Comparison of ENCODE assay signal across 1 cellular context in the genomic region with DNA sequence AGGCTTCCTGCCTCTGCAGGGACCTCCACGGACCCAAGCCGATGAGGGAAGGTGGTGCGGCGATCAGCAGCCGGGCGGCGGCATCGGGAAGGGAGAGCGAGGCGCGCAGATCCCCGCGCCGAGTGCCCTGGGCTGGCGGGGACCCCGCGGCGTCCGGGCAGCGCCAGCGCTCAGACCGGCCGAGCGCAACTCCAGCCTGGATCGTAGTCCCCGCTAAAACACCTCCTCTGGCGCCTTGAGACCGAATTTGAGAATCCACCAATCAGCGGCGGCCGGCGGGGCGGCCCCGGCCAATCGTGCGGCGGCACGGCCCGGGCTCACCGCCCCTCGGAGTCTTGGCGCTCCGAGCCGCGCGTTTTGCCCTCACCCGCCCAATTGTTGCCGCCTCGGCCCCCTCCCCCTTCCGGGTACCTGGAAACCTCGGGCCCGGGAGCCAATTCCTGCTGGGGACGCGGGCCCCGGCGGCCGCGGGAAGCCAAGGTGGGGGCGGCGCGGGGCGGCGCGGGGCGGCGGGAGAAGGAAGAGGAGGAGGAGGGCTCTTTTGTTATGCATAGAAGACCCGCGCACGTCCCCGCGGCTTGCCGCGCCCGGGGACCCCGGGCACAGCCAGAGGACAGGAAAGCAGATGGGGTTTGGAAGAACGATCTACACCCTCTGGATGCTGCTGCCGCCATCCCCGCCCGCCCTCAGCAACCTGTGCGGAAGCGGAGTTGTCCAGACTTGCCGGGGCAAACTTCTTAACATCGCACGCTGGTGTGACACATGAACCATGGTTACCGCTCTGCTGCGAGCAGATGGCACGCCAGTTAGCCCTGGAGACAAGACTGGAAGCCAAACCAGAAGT.
TF ChIP-seq lines count a peak whose summit lies in the region.

A gene with protein sequence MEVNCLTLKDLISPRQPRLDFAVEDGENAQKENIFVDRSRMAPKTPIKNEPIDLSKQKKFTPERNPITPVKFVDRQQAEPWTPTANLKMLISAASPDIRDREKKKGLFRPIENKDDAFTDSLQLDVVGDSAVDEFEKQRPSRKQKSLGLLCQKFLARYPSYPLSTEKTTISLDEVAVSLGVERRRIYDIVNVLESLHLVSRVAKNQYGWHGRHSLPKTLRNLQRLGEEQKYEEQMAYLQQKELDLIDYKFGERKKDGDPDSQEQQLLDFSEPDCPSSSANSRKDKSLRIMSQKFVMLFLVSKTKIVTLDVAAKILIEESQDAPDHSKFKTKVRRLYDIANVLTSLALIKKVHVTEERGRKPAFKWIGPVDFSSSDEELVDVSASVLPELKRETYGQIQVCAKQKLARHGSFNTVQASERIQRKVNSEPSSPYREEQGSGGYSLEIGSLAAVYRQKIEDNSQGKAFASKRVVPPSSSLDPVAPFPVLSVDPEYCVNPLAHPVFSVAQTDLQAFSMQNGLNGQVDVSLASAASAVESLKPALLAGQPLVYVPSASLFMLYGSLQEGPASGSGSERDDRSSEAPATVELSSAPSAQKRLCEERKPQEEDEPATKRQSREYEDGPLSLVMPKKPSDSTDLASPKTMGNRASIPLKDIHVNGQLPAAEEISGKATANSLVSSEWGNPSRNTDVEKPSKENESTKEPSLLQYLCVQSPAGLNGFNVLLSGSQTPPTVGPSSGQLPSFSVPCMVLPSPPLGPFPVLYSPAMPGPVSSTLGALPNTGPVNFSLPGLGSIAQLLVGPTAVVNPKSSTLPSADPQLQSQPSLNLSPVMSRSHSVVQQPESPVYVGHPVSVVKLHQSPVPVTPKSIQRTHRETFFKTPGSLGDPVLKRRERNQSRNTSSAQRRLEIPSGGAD (minus strand): TSS at position 209 of the 844 bp plus-strand sequence. CDS start 934 bp downstream, outside the sequence.

TF ChIP-seq in HepG2, 621 proteins besides CTCF, POLR2A, EP300 and RAD21 (continued from another document and continues in another):
- TF ChIP-seq, protein P1, sequence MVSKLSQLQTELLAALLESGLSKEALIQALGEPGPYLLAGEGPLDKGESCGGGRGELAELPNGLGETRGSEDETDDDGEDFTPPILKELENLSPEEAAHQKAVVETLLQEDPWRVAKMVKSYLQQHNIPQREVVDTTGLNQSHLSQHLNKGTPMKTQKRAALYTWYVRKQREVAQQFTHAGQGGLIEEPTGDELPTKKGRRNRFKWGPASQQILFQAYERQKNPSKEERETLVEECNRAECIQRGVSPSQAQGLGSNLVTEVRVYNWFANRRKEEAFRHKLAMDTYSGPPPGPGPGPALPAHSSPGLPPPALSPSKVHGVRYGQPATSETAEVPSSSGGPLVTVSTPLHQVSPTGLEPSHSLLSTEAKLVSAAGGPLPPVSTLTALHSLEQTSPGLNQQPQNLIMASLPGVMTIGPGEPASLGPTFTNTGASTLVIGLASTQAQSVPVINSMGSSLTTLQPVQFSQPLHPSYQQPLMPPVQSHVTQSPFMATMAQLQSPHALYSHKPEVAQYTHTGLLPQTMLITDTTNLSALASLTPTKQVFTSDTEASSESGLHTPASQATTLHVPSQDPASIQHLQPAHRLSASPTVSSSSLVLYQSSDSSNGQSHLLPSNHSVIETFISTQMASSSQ (IDR thresholded peaks at IDR 0.05; ENCODE audit: low read depth), result no peak
- TF ChIP-seq, protein P1 (CRISPR knock-in tag; IDR thresholded peaks at IDR 0.05; ENCODE audit: borderline replicate concordance), result no peak; the same call in 1 of the 2 replicates
- TF ChIP-seq ZNF850 (CRISPR knock-in tag; conservative IDR thresholded peaks at IDR 0.05) (no peak), ZNF331 (CRISPR knock-in tag; IDR thresholded peaks at IDR 0.05) (no peak), RCOR2 (CRISPR knock-in tag; IDR thresholded peaks at IDR 0.05) (no peak), ZNF207 (IDR thresholded peaks at IDR 0.05; ENCODE audit: borderline replicate concordance) (no peak), PRMT3 (CRISPR knock-in tag; IDR thresholded peaks at IDR 0.05; ENCODE audit: borderline replicate concordance, low read depth) (no peak), RAD51 (IDR thresholded peaks at IDR 0.05; ENCODE audit: borderline replicate concordance) (no peak), SKI (IDR thresholded peaks at IDR 0.05; ENCODE audit: partially characterized antibody) (no peak), RORA (CRISPR knock-in tag; IDR thresholded peaks at IDR 0.05) (no peak), MBNL3 (CRISPR knock-in tag; conservative IDR thresholded peaks at IDR 0.05) (no peak), STAG1 (CRISPR knock-in tag; IDR thresholded peaks at IDR 0.05) (no peak), ZBTB42 (CRISPR knock-in tag; IDR thresholded peaks at IDR 0.05) (no peak), YY1 (IDR thresholded peaks at IDR 0.05; ENCODE audit: insufficient read depth, insufficient replicate concordance, low read depth, low read length) (no peak), ATF7-NPFF (CRISPR knock-in tag; IDR thresholded peaks at IDR 0.05; ENCODE audit: low read depth) (no peak), ZNF670 (CRISPR knock-in tag; IDR thresholded peaks at IDR 0.05; ENCODE audit: borderline replicate concordance) (no peak), KDM2A (CRISPR knock-in tag; IDR thresholded peaks at IDR 0.05; ENCODE audit: borderline replicate concordance, low read depth) (no peak; the same call in 1 of the 2 replicates), POLR2G (IDR thresholded peaks at IDR 0.05; ENCODE audit: low read depth, low read length) (peak; percentile 75), ZNF20 (CRISPR knock-in tag; IDR thresholded peaks at IDR 0.05) (no peak), ZNF773 (CRISPR knock-in tag; IDR thresholded peaks at IDR 0.05; ENCODE audit: borderline replicate concordance) (no peak), ZNF557 (CRISPR knock-in tag; IDR thresholded peaks at IDR 0.05) (no peak), BRD4 (CRISPR knock-in tag; IDR thresholded peaks at IDR 0.05) (no peak), CREB1 (IDR thresholded peaks at IDR 0.05) (no peak), CREB1 (CRISPR knock-in tag; IDR thresholded peaks at IDR 0.05) (no peak), ZNF547 (CRISPR knock-in tag; IDR thresholded peaks at IDR 0.05) (no peak), ARNT (IDR thresholded peaks at IDR 0.05) (no peak), SIN3B (IDR thresholded peaks at IDR 0.05; ENCODE audit: low read length) (peak; percentile 19; the same call in 1 of the 2 replicates), ZNF205 (CRISPR knock-in tag; IDR thresholded peaks at IDR 0.05) (peak; percentile 91)
- TF ChIP-seq, protein P2, sequence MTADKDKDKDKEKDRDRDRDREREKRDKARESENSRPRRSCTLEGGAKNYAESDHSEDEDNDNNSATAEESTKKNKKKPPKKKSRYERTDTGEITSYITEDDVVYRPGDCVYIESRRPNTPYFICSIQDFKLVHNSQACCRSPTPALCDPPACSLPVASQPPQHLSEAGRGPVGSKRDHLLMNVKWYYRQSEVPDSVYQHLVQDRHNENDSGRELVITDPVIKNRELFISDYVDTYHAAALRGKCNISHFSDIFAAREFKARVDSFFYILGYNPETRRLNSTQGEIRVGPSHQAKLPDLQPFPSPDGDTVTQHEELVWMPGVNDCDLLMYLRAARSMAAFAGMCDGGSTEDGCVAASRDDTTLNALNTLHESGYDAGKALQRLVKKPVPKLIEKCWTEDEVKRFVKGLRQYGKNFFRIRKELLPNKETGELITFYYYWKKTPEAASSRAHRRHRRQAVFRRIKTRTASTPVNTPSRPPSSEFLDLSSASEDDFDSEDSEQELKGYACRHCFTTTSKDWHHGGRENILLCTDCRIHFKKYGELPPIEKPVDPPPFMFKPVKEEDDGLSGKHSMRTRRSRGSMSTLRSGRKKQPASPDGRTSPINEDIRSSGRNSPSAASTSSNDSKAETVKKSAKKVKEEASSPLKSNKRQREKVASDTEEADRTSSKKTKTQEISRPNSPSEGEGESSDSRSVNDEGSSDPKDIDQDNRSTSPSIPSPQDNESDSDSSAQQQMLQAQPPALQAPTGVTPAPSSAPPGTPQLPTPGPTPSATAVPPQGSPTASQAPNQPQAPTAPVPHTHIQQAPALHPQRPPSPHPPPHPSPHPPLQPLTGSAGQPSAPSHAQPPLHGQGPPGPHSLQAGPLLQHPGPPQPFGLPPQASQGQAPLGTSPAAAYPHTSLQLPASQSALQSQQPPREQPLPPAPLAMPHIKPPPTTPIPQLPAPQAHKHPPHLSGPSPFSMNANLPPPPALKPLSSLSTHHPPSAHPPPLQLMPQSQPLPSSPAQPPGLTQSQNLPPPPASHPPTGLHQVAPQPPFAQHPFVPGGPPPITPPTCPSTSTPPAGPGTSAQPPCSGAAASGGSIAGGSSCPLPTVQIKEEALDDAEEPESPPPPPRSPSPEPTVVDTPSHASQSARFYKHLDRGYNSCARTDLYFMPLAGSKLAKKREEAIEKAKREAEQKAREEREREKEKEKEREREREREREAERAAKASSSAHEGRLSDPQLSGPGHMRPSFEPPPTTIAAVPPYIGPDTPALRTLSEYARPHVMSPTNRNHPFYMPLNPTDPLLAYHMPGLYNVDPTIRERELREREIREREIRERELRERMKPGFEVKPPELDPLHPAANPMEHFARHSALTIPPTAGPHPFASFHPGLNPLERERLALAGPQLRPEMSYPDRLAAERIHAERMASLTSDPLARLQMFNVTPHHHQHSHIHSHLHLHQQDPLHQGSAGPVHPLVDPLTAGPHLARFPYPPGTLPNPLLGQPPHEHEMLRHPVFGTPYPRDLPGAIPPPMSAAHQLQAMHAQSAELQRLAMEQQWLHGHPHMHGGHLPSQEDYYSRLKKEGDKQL (CRISPR knock-in tag; IDR thresholded peaks at IDR 0.05; ENCODE audit: low read depth), result no peak
- TF ChIP-seq, protein P3, sequence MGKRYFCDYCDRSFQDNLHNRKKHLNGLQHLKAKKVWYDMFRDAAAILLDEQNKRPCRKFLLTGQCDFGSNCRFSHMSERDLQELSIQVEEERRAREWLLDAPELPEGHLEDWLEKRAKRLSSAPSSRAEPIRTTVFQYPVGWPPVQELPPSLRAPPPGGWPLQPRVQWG (CRISPR knock-in tag; IDR thresholded peaks at IDR 0.05; ENCODE audit: borderline replicate concordance, low read depth), result no peak
- TF ChIP-seq, protein P4, sequence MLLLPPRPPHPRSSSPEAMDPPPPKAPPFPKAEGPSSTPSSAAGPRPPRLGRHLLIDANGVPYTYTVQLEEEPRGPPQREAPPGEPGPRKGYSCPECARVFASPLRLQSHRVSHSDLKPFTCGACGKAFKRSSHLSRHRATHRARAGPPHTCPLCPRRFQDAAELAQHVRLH (CRISPR knock-in tag; IDR thresholded peaks at IDR 0.05; ENCODE audit: borderline replicate concordance, low read depth), result no peak
- TF ChIP-seq, protein P5, sequence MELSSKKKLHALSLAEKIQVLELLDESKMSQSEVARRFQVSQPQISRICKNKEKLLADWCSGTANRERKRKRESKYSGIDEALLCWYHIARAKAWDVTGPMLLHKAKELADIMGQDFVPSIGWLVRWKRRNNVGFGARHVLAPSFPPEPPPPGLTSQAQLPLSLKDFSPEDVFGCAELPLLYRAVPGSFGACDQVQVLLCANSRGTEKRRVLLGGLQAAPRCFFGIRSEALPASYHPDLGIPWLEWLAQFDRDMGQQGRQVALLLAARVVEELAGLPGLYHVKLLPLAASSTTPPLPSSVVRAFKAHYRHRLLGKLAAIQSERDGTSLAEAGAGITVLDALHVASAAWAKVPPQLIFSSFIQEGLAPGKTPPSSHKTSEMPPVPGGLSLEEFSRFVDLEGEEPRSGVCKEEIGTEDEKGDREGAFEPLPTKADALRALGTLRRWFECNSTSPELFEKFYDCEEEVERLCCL (CRISPR knock-in tag; IDR thresholded peaks at IDR 0.05; ENCODE audit: borderline replicate concordance), result no peak
- TF ChIP-seq, protein P6, sequence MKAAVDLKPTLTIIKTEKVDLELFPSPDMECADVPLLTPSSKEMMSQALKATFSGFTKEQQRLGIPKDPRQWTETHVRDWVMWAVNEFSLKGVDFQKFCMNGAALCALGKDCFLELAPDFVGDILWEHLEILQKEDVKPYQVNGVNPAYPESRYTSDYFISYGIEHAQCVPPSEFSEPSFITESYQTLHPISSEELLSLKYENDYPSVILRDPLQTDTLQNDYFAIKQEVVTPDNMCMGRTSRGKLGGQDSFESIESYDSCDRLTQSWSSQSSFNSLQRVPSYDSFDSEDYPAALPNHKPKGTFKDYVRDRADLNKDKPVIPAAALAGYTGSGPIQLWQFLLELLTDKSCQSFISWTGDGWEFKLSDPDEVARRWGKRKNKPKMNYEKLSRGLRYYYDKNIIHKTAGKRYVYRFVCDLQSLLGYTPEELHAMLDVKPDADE (CRISPR knock-in tag; IDR thresholded peaks at IDR 0.05), result no peak
- TF ChIP-seq, protein P7, sequence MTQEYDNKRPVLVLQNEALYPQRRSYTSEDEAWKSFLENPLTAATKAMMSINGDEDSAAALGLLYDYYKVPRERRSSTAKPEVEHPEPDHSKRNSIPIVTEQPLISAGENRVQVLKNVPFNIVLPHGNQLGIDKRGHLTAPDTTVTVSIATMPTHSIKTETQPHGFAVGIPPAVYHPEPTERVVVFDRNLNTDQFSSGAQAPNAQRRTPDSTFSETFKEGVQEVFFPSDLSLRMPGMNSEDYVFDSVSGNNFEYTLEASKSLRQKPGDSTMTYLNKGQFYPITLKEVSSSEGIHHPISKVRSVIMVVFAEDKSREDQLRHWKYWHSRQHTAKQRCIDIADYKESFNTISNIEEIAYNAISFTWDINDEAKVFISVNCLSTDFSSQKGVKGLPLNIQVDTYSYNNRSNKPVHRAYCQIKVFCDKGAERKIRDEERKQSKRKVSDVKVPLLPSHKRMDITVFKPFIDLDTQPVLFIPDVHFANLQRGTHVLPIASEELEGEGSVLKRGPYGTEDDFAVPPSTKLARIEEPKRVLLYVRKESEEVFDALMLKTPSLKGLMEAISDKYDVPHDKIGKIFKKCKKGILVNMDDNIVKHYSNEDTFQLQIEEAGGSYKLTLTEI (CRISPR knock-in tag; conservative IDR thresholded peaks at IDR 0.05), result no peak
- TF ChIP-seq, protein P8, sequence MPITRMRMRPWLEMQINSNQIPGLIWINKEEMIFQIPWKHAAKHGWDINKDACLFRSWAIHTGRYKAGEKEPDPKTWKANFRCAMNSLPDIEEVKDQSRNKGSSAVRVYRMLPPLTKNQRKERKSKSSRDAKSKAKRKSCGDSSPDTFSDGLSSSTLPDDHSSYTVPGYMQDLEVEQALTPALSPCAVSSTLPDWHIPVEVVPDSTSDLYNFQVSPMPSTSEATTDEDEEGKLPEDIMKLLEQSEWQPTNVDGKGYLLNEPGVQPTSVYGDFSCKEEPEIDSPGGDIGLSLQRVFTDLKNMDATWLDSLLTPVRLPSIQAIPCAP (CRISPR knock-in tag; IDR thresholded peaks at IDR 0.05; ENCODE audit: low read depth), result no peak
